Comparison of ENCODE assay signal across 35 cellular contexts in the genomic region with DNA sequence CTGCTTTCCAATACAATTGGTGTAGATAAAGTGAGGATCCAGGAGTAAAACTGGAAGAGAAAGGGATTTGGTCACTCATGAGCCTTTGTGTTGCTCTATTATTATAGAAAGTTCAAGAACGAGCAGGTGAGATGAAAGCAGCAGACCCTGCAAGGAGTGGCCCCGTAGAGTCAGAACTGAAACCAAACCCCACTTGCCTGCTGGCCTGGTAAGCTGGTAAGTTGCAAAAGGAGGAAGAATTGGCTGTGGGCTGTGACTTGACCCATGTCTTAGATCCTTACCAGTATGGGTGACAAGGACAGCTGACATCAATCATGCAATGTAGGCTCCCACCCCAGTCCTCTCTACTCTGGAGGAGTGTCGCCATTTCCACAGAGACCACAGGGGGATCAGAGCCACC.
"Had no signal": no experiment of that assay in that cellular context is flagged by ENCODE, and none has a peak within 500 bp of the region (broad histone marks: within the 10 kb centered on the region; RNA-seq: fewer than 3 reads in every experiment).

No MANE protein-coding gene starts in this region.

- H3K36me3 ChIP-seq: MG63 had no signal

- H3K4me3 ChIP-seq: MG63 had no signal

- H3K9ac ChIP-seq: KMS-11 had no signal

- H3K27ac ChIP-seq: KMS-11 had no signal

- H3K4me2 ChIP-seq: KMS-11 had no signal

- H3K9me3 ChIP-seq: MG63 had no signal

- DNase-seq: Karpas-422, Kasumi-1, KBM-7, KG1, MG63, MM.1S, MV-4-11, NCI-H1048, NCI-H1092, NCI-H1092 treated with DMSO at 0.1 percent for 48 hours, NCI-H1105, NCI-H1105 treated with DMSO at 0.1 percent for 48 hours, NCI-H1417, NCI-H1417 treated with DMSO at 0.1 percent for 48 hours, NCI-H1436, NCI-H1436 treated with DMSO at 0.1 percent for 48 hours, NCI-H146, NCI-H1694, NCI-H1694 treated with DMSO at 0.1 percent for 48 hours, NCI-H187, NCI-H187 treated with DMSO at 0.1 percent for 48 hours, NCI-H1930, NCI-H2029, NCI-H2081, NCI-H2081 treated with DMSO at 0.1 percent for 48 hours, NCI-H2107, NCI-H2171, NCI-H2171 treated with DMSO at 0.1 percent for 48 hours, NCI-H2227 treated with DMSO at 0.1 percent for 48 hours, NCI-H226, NCI-H345, NCI-H446, NCI-H446 treated with DMSO at 0.1 percent for 48 hours, NCI-H510A had no signal

- H3K27me3 ChIP-seq: MG63 had no signal
